8 cellular contexts compared by ENCODE assay signal in genomic region chr12:52741378-52742195, GRCh38. TPM values are rescaled to one million over a fixed set of nuclear protein-coding genes. Genes with fewer than 3 reads are reported as not detected.
A peak's percentile ranks its signal among the peaks of the same experiment; 100 is the strongest.
DNase-seq lines count a peak whose midpoint lies in the region; ATAC-seq and TF ChIP-seq lines count a peak whose summit lies in the region.

No MANE protein-coding gene starts in this region.

- no peak overlapping the region for H3K27ac ChIP-seq in left ventricle myocardium inferior (replicated peaks)

- no peaks in the 10 kb centered on the region for H3K9me3 Mint-ChIP-seq in activated T-cell treated with anti-CD3 and anti-CD28 coated beads, Interleukin-2, amount 50 U/mL, for 4 hours

- H3K27me3 ChIP-seq in left ventricle myocardium inferior (ENCODE audit: low read depth) = peaks cover 72% of the 10 kb centered on the region

- no peaks in the 10 kb centered on the region for H3K4me1 ChIP-seq in left ventricle myocardium inferior

- no peak for TF ChIP-seq CTCF in left ventricle myocardium inferior (IDR thresholded peaks at IDR 0.05; ENCODE audit: borderline replicate concordance)

- no peak for ATAC-seq in activated T-cell treated with anti-CD3 and anti-CD28 coated beads, Interleukin-2, amount 50 U/mL, for 4 hours
- no peak for ATAC-seq in GM21447 (IDR thresholded peaks at IDR 0.05; ENCODE audit: unreplicated experiment)
- ATAC-seq in GM19455 (IDR thresholded peaks at IDR 0.05; ENCODE audit: unreplicated experiment) = no peak

- peak; percentile 18 for DNase-seq in GM04504 (ENCODE audit: low read depth)
- peak; percentile 25 to 50 for DNase-seq in NOMO-1 (lab: John Stamatoyannopoulos, UW; ENCODE audit: unreplicated experiment in 2 of 2)
- peak; percentile 35 for DNase-seq in activated T-cell treated with anti-CD3 and anti-CD28 coated beads, Interleukin-2, amount 50 U/mL, for 4 hours
- peak; percentile 42 for DNase-seq in left ventricle myocardium inferior
- peak; percentile 32 to 50 for DNase-seq in stimulated activated CD4-positive, alpha-beta T cell treated with anti-CD3 and anti-CD28 coated beads, Interleukin-1b, Interleukin-23, amount 100 ng/mL, for 4 hours (ENCODE audit: low read depth in 2 of 2)
- DNase-seq in DMS114 treated with DMSO at 0.1 percent for 48 hours (lab: John Stamatoyannopoulos, UW; ENCODE audit: unreplicated experiment) = no peak

- H3K4me1 Mint-ChIP-seq in activated T-cell treated with anti-CD3 and anti-CD28 coated beads, Interleukin-2, amount 50 U/mL, for 4 hours (ENCODE audit: low read depth) = no peaks in the 10 kb centered on the region

- H3K36me3 Mint-ChIP-seq in activated T-cell treated with anti-CD3 and anti-CD28 coated beads, Interleukin-2, amount 50 U/mL, for 4 hours (ENCODE audit: insufficient read depth) = no peaks in the 10 kb centered on the region

- H3K36me3 ChIP-seq in left ventricle myocardium inferior = no peaks in the 10 kb centered on the region

- H3K4me3 Mint-ChIP-seq in activated T-cell treated with anti-CD3 and anti-CD28 coated beads, Interleukin-2, amount 50 U/mL, for 4 hours = no peak overlapping the region

- H3K9me3 ChIP-seq in left ventricle myocardium inferior (replicated peaks) = no peaks in the 10 kb centered on the region

- intact Hi-C loops in left ventricle myocardium inferior (cut with micrococcal nuclease) = no loop called here

- H3K27me3 Mint-ChIP-seq in activated T-cell treated with anti-CD3 and anti-CD28 coated beads, Interleukin-2, amount 50 U/mL, for 4 hours (ENCODE audit: low read depth) = peaks cover 17% of the 10 kb centered on the region

- no peak overlapping the region for H3K4me3 ChIP-seq in left ventricle myocardium inferior

RNA-seq across cellular contexts. Expression of gene KRT76, which starts 35.6 kb away (rescaled TPM):
- total RNA-seq in activated T-cell treated with anti-CD3 and anti-CD28 coated beads, Interleukin-2, amount 50 U/mL, for 4 hours = not detected
- not detected for total RNA-seq in left ventricle myocardium inferior

RNA-seq across cellular contexts. Expression of gene KRT77, which starts 38.3 kb away (rescaled TPM):
- not detected for total RNA-seq in activated T-cell treated with anti-CD3 and anti-CD28 coated beads, Interleukin-2, amount 50 U/mL, for 4 hours
- total RNA-seq in left ventricle myocardium inferior = not detected

RNA-seq across cellular contexts. Expression of gene KRT3, which starts 54.3 kb away (rescaled TPM):
- total RNA-seq in activated T-cell treated with anti-CD3 and anti-CD28 coated beads, Interleukin-2, amount 50 U/mL, for 4 hours = not detected
- total RNA-seq in left ventricle myocardium inferior = not detected
